19 cellular contexts compared by ENCODE assay signal in genomic region chr10:114392112-114392835, GRCh38. TPM values are rescaled to one million over a fixed set of nuclear protein-coding genes. Genes with fewer than 3 reads are reported as not detected.
DNase-seq lines count a peak whose midpoint lies in the region; TF ChIP-seq lines count a peak whose summit lies in the region.
"Had no signal": no experiment of that assay in that cellular context is flagged by ENCODE, and none has a peak within 500 bp of the region (broad histone marks: within the 10 kb centered on the region; RNA-seq: fewer than 3 reads in every experiment).

No MANE protein-coding gene starts in this region.

- dilution Hi-C loops in mammary epithelial cell (cut with HindIII; ENCODE audit: low sequenced_read_pairs), result no loop called here

- no peak for TF ChIP-seq POLR2A in breast epithelium (IDR thresholded peaks at IDR 0.05)

- intact Hi-C loops in breast epithelium (cut with DNase I; ENCODE audit: low total_unique reads) (no loop called here), mammary epithelial cell (cut with micrococcal nuclease) (loop anchor here (5.0 kb wide), 1 partner anchor 35 kb away; no protein-coding TSS in a partner anchor)

- H3K4me1 ChIP-seq in breast epithelium (peaks cover 6 to 13% of the 10 kb centered on the region in 2 donors), mammary epithelial cell (ENCODE audit: insufficient read depth, low read length) (peaks cover 85% of the 10 kb centered on the region), stomach smooth muscle (ENCODE audit: control insufficient read depth, insufficient read depth, low read length) (peaks cover 43% of the 10 kb centered on the region)

- H3K4me2 ChIP-seq in mammary epithelial cell (ENCODE audit: insufficient read depth, low read depth, low read length), result no peak overlapping the region

- H3K79me2 ChIP-seq in mammary epithelial cell (ENCODE audit: insufficient read depth, low read length), result peaks cover 86% of the 10 kb centered on the region

- H3K27me3 ChIP-seq in breast epithelium, result no peaks in the 10 kb centered on the region
- H3K27me3 ChIP-seq in mammary epithelial cell (ENCODE audit: insufficient read depth, low read length), result no peaks in the 10 kb centered on the region
- no peaks in the 10 kb centered on the region for H3K27me3 ChIP-seq in stomach smooth muscle (ENCODE audit: control insufficient read depth in 1 of 2, insufficient read depth in 2 of 2, low read length in 2 of 2)

- H3K4me3 ChIP-seq in breast epithelium, result no peak overlapping the region
- H3K4me3 ChIP-seq in mammary epithelial cell (replicated peaks in 1 of 3; ENCODE audit: insufficient read depth in 1 of 3, low read depth in 2 of 3, low read length in 3 of 3), result no peak overlapping the region
- no peak overlapping the region for H3K4me3 ChIP-seq in stomach smooth muscle (ENCODE audit: low read length in 2 of 2)

- TF ChIP-seq CTCF in breast epithelium (IDR thresholded peaks at IDR 0.05) (no peak), mammary epithelial cell (conservative IDR thresholded peaks at IDR 0.05 in 1 of 2, IDR thresholded peaks at IDR 0.05 in 1 of 2; ENCODE audit: extremely low read depth in 1 of 2, insufficient read depth in 1 of 2, low read depth in 1 of 2, low read length in 2 of 2) (no peak)

- H3K36me3 ChIP-seq in breast epithelium, result no peaks in the 10 kb centered on the region
- H3K36me3 ChIP-seq in mammary epithelial cell (ENCODE audit: insufficient read depth, low read length), result no peaks in the 10 kb centered on the region
- no peaks in the 10 kb centered on the region for H3K36me3 ChIP-seq in stomach smooth muscle (ENCODE audit: control insufficient read depth in 2 of 2, insufficient read depth in 2 of 2, low read length in 2 of 2)

- WGBS in mammary epithelial cell (ENCODE audit: low coverage, missing lambda C conversion rate), result 64% methylated on average over 5 of the region's 5 CpGs

- no peak for DNase-seq in breast epithelium (ENCODE audit: low spot score in 2 of 2)
- DNase-seq in mammary epithelial cell, result no peak
- DNase-seq in dermis blood vessel endothelial cell, result peak; percentile 91
- DNase-seq in lung microvascular endothelial cell (ENCODE audit: low read depth in 2 of 2), result peak; percentile 75 to 89
- DNase-seq in NCI-H2107 (lab: John Stamatoyannopoulos, UW), result no peak
- DNase-seq in NCI-H1417 (lab: John Stamatoyannopoulos, UW), result no peak
- no peak for DNase-seq in NCI-H1694 (lab: John Stamatoyannopoulos, UW)
- DNase-seq: 8988T; CD8-positive, alpha-beta memory T cell; DMS79; HFFc6; Karpas-422; NCI-H1105 treated with DMSO at 0.1 percent for 48 hours; NCI-H1930; NCI-H2171; NCI-H446; NCI-H69; RPMI8226 had no signal

- H3K27ac ChIP-seq in breast epithelium (peak overlapping the region; percentile 62 to 76), mammary epithelial cell (ENCODE audit: insufficient read depth, low read depth, low read length) (no peak overlapping the region), stomach smooth muscle (ENCODE audit: low read length) (peak overlapping the region; percentile 18)

- H4K20me1 ChIP-seq in mammary epithelial cell (ENCODE audit: insufficient read depth, low read length), result no peaks in the 10 kb centered on the region

- in situ Hi-C loops in mammary epithelial cell (cut with MboI; ENCODE audit: low sequenced_read_pairs in 2 of 2), result loop anchor here in 1 of 2 donors (10.0 kb wide), 1 partner anchor 87 kb away; no protein-coding TSS in a partner anchor

- CTCF ChIA-PET in mammary epithelial cell (lab: Charles Lee; ENCODE audit: low non-redundant PET), result no interaction called here

- no peak overlapping the region for H2AFZ ChIP-seq in mammary epithelial cell (ENCODE audit: low read depth, low read length)

- H3K9ac ChIP-seq in mammary epithelial cell (ENCODE audit: insufficient read depth, low read length) (no peak overlapping the region), stomach smooth muscle (ENCODE audit: low read length in 2 of 2) (no peak overlapping the region)

- H3K9me3 ChIP-seq in breast epithelium, result no peaks in the 10 kb centered on the region
- no peaks in the 10 kb centered on the region for H3K9me3 ChIP-seq in mammary epithelial cell (replicated peaks; ENCODE audit: insufficient read depth, low read length)
- no peaks in the 10 kb centered on the region for H3K9me3 ChIP-seq in stomach smooth muscle (ENCODE audit: control insufficient read depth in 2 of 2, low read length in 2 of 2)

- no TSS peak for BruUV-seq in mammary epithelial cell (replicated peaks; lab: Mats Ljungman, UMichigan)

RNA-seq across cellular contexts. Expression of gene AFAP1L2, which starts 12.0 kb away (rescaled TPM):
- 10 to 100 TPM in 2 of 3 donors, 1 to 10 TPM in 1; 4.2 to 43.9 (median 20.0) TPM for total RNA-seq in breast epithelium
- 10 to 100 TPM; 25.8 to 63.9 TPM for total RNA-seq in mammary epithelial cell
- polyA plus RNA-seq in mammary epithelial cell, result 40.4 TPM
- polyA minus RNA-seq in mammary epithelial cell, result 42.5 TPM
- 7.6 and 27.7 TPM in 2 replicates for total RNA-seq in dermis blood vessel endothelial cell
- total RNA-seq in lung microvascular endothelial cell, result under 0.01 TPM in 2 replicates

Comparison
In these comparisons a context has a peak if more than half of its experiments do, and no peak if none do; other contexts are left out.
1. DNase-seq: peak in dermis blood vessel endothelial cell (single experiment) and lung microvascular endothelial cell (2 of 2); none in breast epithelium (0 of 2), mammary epithelial cell (single experiment), NCI-H2107 (single experiment), NCI-H1417 (0 of 3) and NCI-H1694 (single experiment).